8 cellular contexts compared by ENCODE assay signal in genomic region chr2:74472086-74472944, GRCh38. TPM values are rescaled to one million over a fixed set of nuclear protein-coding genes. Genes with fewer than 3 reads are reported as not detected.
DNase-seq lines count a peak whose midpoint lies in the region; ATAC-seq, FAIRE-seq and TF ChIP-seq lines count a peak whose summit lies in the region.

Gene MRPL53 (minus strand): TSS chr2:74472680. CDS start chr2:74472660, 20 bp downstream.

- H3K79me2 ChIP-seq in hepatocyte: peaks cover 17% of the 10 kb centered on the region

- no peaks in the 10 kb centered on the region for H3K9me3 ChIP-seq in hepatocyte (ENCODE audit: low read depth)

- FAIRE-seq in D721Med (lab: Jason Lieb, UNC): no peak

- H3K27ac ChIP-seq in hepatocyte: peak within 1 kb of the TSS; percentile 97

- no peaks in the 10 kb centered on the region for H3K9me2 ChIP-seq in hepatocyte (replicated peaks; ENCODE audit: insufficient read depth)

- TF ChIP-seq CTCF in astrocyte of the cerebellum (IDR thresholded peaks at IDR 0.05; ENCODE audit: low read depth, low read length, missing control alignments): no peak
- no peak for TF ChIP-seq CTCF in hepatocyte (IDR thresholded peaks at IDR 0.05; ENCODE audit: poor library complexity)
- no peak for TF ChIP-seq CTCF in D721Med (IDR thresholded peaks at IDR 0.05; ENCODE audit: insufficient read depth, missing control alignments)

- peak; percentile 89 for ATAC-seq in GM18502 (IDR thresholded peaks at IDR 0.05; ENCODE audit: poor library complexity, unreplicated experiment)
- peak; percentile 87 for ATAC-seq in HG02885 (IDR thresholded peaks at IDR 0.05; ENCODE audit: poor library complexity, unreplicated experiment)

- H2AFZ ChIP-seq in hepatocyte: peak within 1 kb of the TSS; percentile 96

- H4K20me1 ChIP-seq in hepatocyte (ENCODE audit: insufficient read depth, poor library complexity, severe bottlenecking): no peaks in the 10 kb centered on the region

- in situ Hi-C loops in astrocyte of the cerebellum (cut with HindIII; ENCODE audit: low sequenced_read_pairs): no loop called here

- WGBS in hepatocyte (ENCODE audit: low lambda C conversion rate, missing lambda C conversion rate): under 1% methylated on average over 65 of the region's 66 CpGs

- H3K27me3 ChIP-seq in hepatocyte: no peaks in the 10 kb centered on the region

- peaks cover 19% of the 10 kb centered on the region for H3K4me1 ChIP-seq in hepatocyte (ENCODE audit: insufficient read depth)

- peak within 1 kb of the TSS; percentile 90 for H3K4me2 ChIP-seq in hepatocyte

- DNase-seq in NCI-H2029 treated with DMSO at 0.1 percent for 48 hours (lab: John Stamatoyannopoulos, UW): peak; percentile 67
- peak; percentile 77 for DNase-seq in T1000 (lab: John Stamatoyannopoulos, UW)
- peak; percentile 85 for DNase-seq in astrocyte of the cerebellum (ENCODE audit: low read depth)
- peak; percentile 93 for DNase-seq in hepatocyte (ENCODE audit: low spot score)
- DNase-seq in retina: peak; percentile 96
- no peak for DNase-seq in D721Med (ENCODE audit: insufficient read length, low spot score)

- H3K4me3 ChIP-seq in astrocyte of the cerebellum (ENCODE audit: low read depth, low read length) (peak within 1 kb of the TSS; percentile 70), hepatocyte (peak within 1 kb of the TSS; percentile 52)

- H3K36me3 ChIP-seq in hepatocyte (replicated peaks; ENCODE audit: insufficient read depth, low read depth): no peaks in the 10 kb centered on the region

RNA-seq across cellular contexts. Expression of gene MRPL53, which starts in this region (rescaled TPM):
- total RNA-seq in hepatocyte: 13.8 and 23.4 TPM in 2 replicates
- polyA plus RNA-seq in hepatocyte: 89.6 and 95.9 TPM in 2 replicates
